Comparison of ENCODE assay signal across 22 cellular contexts in the genomic region with DNA sequence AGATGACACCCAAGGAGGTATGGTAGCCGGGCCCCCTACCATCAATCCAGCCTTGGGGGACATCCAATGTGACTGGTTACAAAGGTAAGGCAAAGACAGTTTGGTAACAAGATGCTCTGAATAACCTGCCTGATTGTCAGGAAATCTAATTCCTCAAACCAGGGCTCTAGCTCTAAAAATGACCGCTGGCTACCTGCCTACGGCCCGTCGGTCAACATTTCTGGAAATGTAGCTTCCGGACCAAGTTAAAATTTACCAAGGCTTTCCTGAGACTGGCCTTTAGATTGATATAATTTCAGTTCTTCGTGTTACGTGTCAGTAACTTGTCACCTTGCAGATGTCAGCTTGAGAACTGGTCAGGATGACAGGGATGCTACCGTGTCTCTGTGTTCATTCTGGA.
"Had no signal": no experiment of that assay in that cellular context is flagged by ENCODE, and none has a peak within 500 bp of the region (broad histone marks: within the 10 kb centered on the region; RNA-seq: fewer than 3 reads in every experiment).

No MANE protein-coding gene starts in this region.

- ATAC-seq: activated CD4-positive, alpha-beta T cell treated with anti-CD3 and anti-CD28 coated beads for 36 hours; T-cell had no signal

- H3K27ac Mint-ChIP-seq: activated CD4-positive, alpha-beta memory T cell treated with anti-CD3 and anti-CD28 coated beads, Interleukin-2, amount 10 ng/mL, durations not matched to agents 7 days and 5 days; activated CD4-positive, alpha-beta T cell treated with anti-CD3 and anti-CD28 coated beads for 36 hours; activated naive CD8-positive, alpha-beta T cell treated with anti-CD3 and anti-CD28 coated beads for 36 hours had no signal

- H3K4me3 Mint-ChIP-seq: activated CD4-positive, alpha-beta memory T cell treated with anti-CD3 and anti-CD28 coated beads, Interleukin-2, amount 10 ng/mL, durations not matched to agents 7 days and 5 days; activated CD4-positive, alpha-beta T cell treated with anti-CD3 and anti-CD28 coated beads for 36 hours; activated naive CD8-positive, alpha-beta T cell treated with anti-CD3 and anti-CD28 coated beads for 36 hours; IgD-negative memory B cell; T-cell had no signal

- H3K4me3 ChIP-seq: adrenal gland had no signal

- H3K4me1 ChIP-seq: adrenal gland had no signal

- H3K27me3 Mint-ChIP-seq: activated CD4-positive, alpha-beta memory T cell treated with anti-CD3 and anti-CD28 coated beads, Interleukin-2, amount 10 ng/mL, durations not matched to agents 7 days and 5 days; activated CD4-positive, alpha-beta T cell treated with anti-CD3 and anti-CD28 coated beads for 36 hours; activated naive CD8-positive, alpha-beta T cell treated with anti-CD3 and anti-CD28 coated beads for 36 hours; IgD-negative memory B cell; T-cell had no signal

- H3K27me3 ChIP-seq: adrenal gland had no signal

- H3K27ac ChIP-seq: adrenal gland had no signal

- H3K9me3 ChIP-seq: adrenal gland had no signal

- H3K9me3 Mint-ChIP-seq: activated CD4-positive, alpha-beta memory T cell treated with anti-CD3 and anti-CD28 coated beads, Interleukin-2, amount 10 ng/mL, durations not matched to agents 7 days and 5 days; activated naive CD8-positive, alpha-beta T cell treated with anti-CD3 and anti-CD28 coated beads for 36 hours; IgD-negative memory B cell; T-cell had no signal

- DNase-seq: activated CD4-positive, alpha-beta memory T cell treated with anti-CD3 and anti-CD28 coated beads, Interleukin-2, amount 10 ng/mL, durations not matched to agents 7 days and 5 days; activated CD4-positive, alpha-beta T cell treated with anti-CD3 and anti-CD28 coated beads for 36 hours; activated CD4-positive, alpha-beta T cell treated with anti-CD3 and anti-CD28 coated beads, Interleukin-2, amount 50 U/mL, for 1 hour; activated effector memory CD4-positive, alpha-beta T cell treated with Interleukin-2 at 50 U/mL for 16 hours; activated naive CD4-positive, alpha-beta T cell; activated naive CD8-positive, alpha-beta T cell treated with anti-CD3 and anti-CD28 coated beads for 36 hours; activated T-cell treated with anti-CD3 and anti-CD28 coated beads for 4 hours; adrenal gland; anterior cingulate cortex; KG1; NCI-H1048; NCI-H146; NCI-H187 treated with DMSO at 0.1 percent for 48 hours; NCI-H2171 treated with DMSO at 0.1 percent for 48 hours; NCI-H226; NCI-H526; NCI-H82; SIG-M5; T-cell; T-helper 2 cell; T1000 had no signal

- H3K36me3 ChIP-seq: adrenal gland had no signal
